Comparison of ENCODE assay signal across 22 cellular contexts in the genomic region with DNA sequence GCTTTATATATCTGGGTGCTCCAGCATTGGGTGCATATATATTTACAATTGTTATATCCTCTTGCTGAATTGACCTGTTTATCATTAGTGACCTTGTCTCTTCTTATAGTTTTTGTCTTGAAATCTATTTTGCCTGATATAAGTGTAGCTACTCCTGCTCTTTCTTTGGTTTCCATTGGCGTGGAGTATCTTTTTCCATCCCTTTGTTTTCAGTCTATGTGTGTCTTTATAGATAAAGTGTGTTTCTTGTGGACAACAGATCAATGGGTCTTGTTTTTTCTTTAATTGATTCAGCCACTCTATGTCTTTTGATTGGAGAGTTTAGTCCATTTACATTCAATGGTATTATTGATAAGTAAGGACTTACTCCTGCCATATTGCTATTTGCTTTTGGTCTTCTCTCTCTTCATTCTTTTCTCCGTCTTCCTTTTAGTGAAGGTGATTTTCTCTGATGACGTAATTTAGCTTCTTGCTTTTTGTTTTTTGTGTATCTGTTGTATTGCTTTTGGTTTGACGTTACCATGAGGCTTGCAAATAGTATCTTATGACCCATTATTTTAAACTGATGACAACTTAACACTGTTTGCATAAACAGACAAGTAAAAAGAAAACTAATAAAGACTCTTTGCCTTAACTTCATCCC.
DNase-seq lines count a peak whose midpoint lies in the region; ATAC-seq, FAIRE-seq and TF ChIP-seq lines count a peak whose summit lies in the region.
"Had no signal": no experiment of that assay in that cellular context is flagged by ENCODE, and none has a peak within 500 bp of the region (broad histone marks: within the 10 kb centered on the region; RNA-seq: fewer than 3 reads in every experiment).

No MANE protein-coding gene starts in this region.

- H3K36me3 ChIP-seq in HepG2 (replicated peaks in 1 of 2; ENCODE audit: control insufficient read depth in 1 of 2, insufficient read depth in 2 of 2, low read length in 2 of 2) (no peaks in the 10 kb centered on the region), right lobe of liver (no peaks in the 10 kb centered on the region), HCT116 (ENCODE audit: control insufficient read depth in 1 of 2, insufficient read depth in 2 of 2, low read length in 2 of 2) (no peaks in the 10 kb centered on the region), K562 (ENCODE audit: control insufficient read depth, insufficient read depth, low read length) (no peaks in the 10 kb centered on the region), PC-3 (ENCODE audit: low read depth, low read length) (no peaks in the 10 kb centered on the region)
- H3K36me3 ChIP-seq: BLaER1 treated with 17β-estradiol and CSF1 and Interleukin-3, amounts not matched to agents 10 nM and 100 nM had no signal

- H3K4me2 ChIP-seq in HepG2 (ENCODE audit: low read depth, low read length) (no peak overlapping the region), HCT116 (ENCODE audit: low read length) (no peak overlapping the region), K562 (ENCODE audit: insufficient read depth, low read length) (no peak overlapping the region), PC-3 (ENCODE audit: low read length) (no peak overlapping the region)
- H3K4me2 ChIP-seq: A549; BLaER1 treated with 17β-estradiol and CSF1 and Interleukin-3, amounts not matched to agents 10 nM and 100 nM had no signal

- H2AFZ ChIP-seq in HepG2 (ENCODE audit: low read length) (no peak overlapping the region), HCT116 (ENCODE audit: low read depth, low read length, poor library complexity, severe bottlenecking) (no peak overlapping the region), K562 (ENCODE audit: low read depth, low read length) (no peak overlapping the region), PC-3 (ENCODE audit: low read length) (no peak overlapping the region)

- intact Hi-C loops in HepG2 (cut with micrococcal nuclease; ENCODE audit: unreplicated experiment) = no loop called here
- intact Hi-C loops in right lobe of liver (cut with DNase I) = no loop called here
- intact Hi-C loops in HCT116 (cut with micrococcal nuclease) = no loop called here
- intact Hi-C loops in K562 (cut with micrococcal nuclease) = no loop called here
- intact Hi-C loops in PC-3 (cut with micrococcal nuclease) = no loop called here

- TF ChIP-seq RAD21 in HepG2 (CRISPR knock-in tag; IDR thresholded peaks at IDR 0.05) = no peak
- TF ChIP-seq RAD21 in HCT116 (IDR thresholded peaks at IDR 0.05; ENCODE audit: low read depth) = no peak
- TF ChIP-seq RAD21 in K562 (CRISPR knock-in tag; conservative IDR thresholded peaks at IDR 0.05 in 1 of 2, IDR thresholded peaks at IDR 0.05 in 1 of 2) = no peak

- TF ChIP-seq EP300 in HepG2 (IDR thresholded peaks at IDR 0.05; ENCODE audit: low read depth in 2 of 2, low read length in 2 of 2) (no peak), HepG2 (CRISPR knock-in tag; IDR thresholded peaks at IDR 0.05; ENCODE audit: borderline replicate concordance) (no peak), K562 (IDR thresholded peaks at IDR 0.05; ENCODE audit: low read length) (no peak)

- H4K20me1 ChIP-seq in HepG2 (ENCODE audit: insufficient read depth, low read length) = no peaks in the 10 kb centered on the region
- no peaks in the 10 kb centered on the region for H4K20me1 ChIP-seq in HCT116 (ENCODE audit: insufficient read depth)
- H4K20me1 ChIP-seq in K562 (replicated peaks; ENCODE audit: control insufficient read depth, insufficient read depth, low read length) = no peaks in the 10 kb centered on the region
- no peaks in the 10 kb centered on the region for H4K20me1 ChIP-seq in PC-3 (ENCODE audit: low read length)
- H4K20me1 ChIP-seq: BLaER1 treated with 17β-estradiol and CSF1 and Interleukin-3, amounts not matched to agents 10 nM and 100 nM had no signal

- DNase-seq in HepG2 (ENCODE audit: low spot score) (no peak), right lobe of liver (no peak), HCT116 (ENCODE audit: low read depth, low spot score) (no peak), K562 (ENCODE audit: extremely low read depth in 1 of 4, low spot score in 3 of 4) (no peak), GM10248 (ENCODE audit: extremely low spot score) (no peak), GM20000 (ENCODE audit: low spot score) (no peak), PC-3 (no peak)
- DNase-seq: AML-193; Caco-2; Calu3; CD4-positive, alpha-beta T cell; CD8-positive, alpha-beta T cell; DMS79 treated with DMSO at 0.1 percent for 48 hours; GF-D8 had no signal

- RAD21 ChIA-PET in HCT116 (lab: Charles Lee; ENCODE audit: low non-redundant PET in 1 of 2, low total read pairs in 2 of 2, uncharacterized antibody in 2 of 2, unreplicated experiment in 2 of 2) = no interaction called here

- WGBS in HepG2 (ENCODE audit: low lambda C conversion rate) = 4% methylated on average over 4 of the region's 4 CpGs
- 43% methylated on average over 4 of the region's 4 CpGs for WGBS in right lobe of liver (ENCODE audit: insufficient coverage, low coverage, low lambda C conversion rate, missing lambda C conversion rate)
- 2% methylated on average over 4 of the region's 4 CpGs for WGBS in K562 (ENCODE audit: insufficient coverage, low coverage, missing lambda C conversion rate)

- BruUV-seq in HepG2 (replicated peaks; lab: Mats Ljungman, UMichigan) (no TSS peak), HCT116 (replicated peaks; lab: Mats Ljungman, UMichigan) (no TSS peak), K562 (replicated peaks; lab: Mats Ljungman, UMichigan) (no TSS peak), PC-3 (replicated peaks; lab: Mats Ljungman, UMichigan) (no TSS peak)

- H3K9ac ChIP-seq in HepG2 (ENCODE audit: insufficient read depth, low read depth, low read length) (no peak overlapping the region), HCT116 (ENCODE audit: low read length) (no peak overlapping the region), K562 (ENCODE audit: insufficient read depth in 1 of 2, low read depth in 2 of 2, low read length in 2 of 2) (no peak overlapping the region), PC-3 (ENCODE audit: low read length) (no peak overlapping the region)
- H3K9ac ChIP-seq: BLaER1 treated with 17β-estradiol and CSF1 and Interleukin-3, amounts not matched to agents 10 nM and 100 nM had no signal

- H3K9me2 ChIP-seq in HCT116 (ENCODE audit: insufficient read depth) (no peaks in the 10 kb centered on the region), PC-3 (replicated peaks; ENCODE audit: low read length) (no peaks in the 10 kb centered on the region)

- H3K9me1 ChIP-seq in K562 (ENCODE audit: control insufficient read depth, insufficient read depth, low read length) = no peaks in the 10 kb centered on the region

- H3K9me3 ChIP-seq in HepG2 (ENCODE audit: low read length) (no peaks in the 10 kb centered on the region), right lobe of liver (no peaks in the 10 kb centered on the region), HCT116 (ENCODE audit: control insufficient read depth in 1 of 2, insufficient read depth in 1 of 2, low read depth in 1 of 2, low read length in 2 of 2) (no peaks in the 10 kb centered on the region), K562 (replicated peaks; ENCODE audit: control insufficient read depth, insufficient read depth, low read depth, low read length) (no peaks in the 10 kb centered on the region), PC-3 (ENCODE audit: low read length) (no peaks in the 10 kb centered on the region)
- H3K9me3 ChIP-seq: A549; BLaER1 treated with 17β-estradiol and CSF1 and Interleukin-3, amounts not matched to agents 10 nM and 100 nM; Caco-2 had no signal

- no peak for FAIRE-seq in HepG2 (lab: Jason Lieb, UNC)
- no peak for FAIRE-seq in K562 (lab: Jason Lieb, UNC)
- FAIRE-seq: A549, D721Med, G401.6, GM12891, GM18507 had no signal

- CTCF ChIA-PET in HepG2 (lab: Yijun Ruan, JAX; ENCODE audit: low intra/inter-chr PET ratio, low total read pairs) (no interaction called here), HCT116 (lab: Charles Lee) (no interaction called here), K562 (lab: Yijun Ruan, JAX; ENCODE audit: low intra/inter-chr PET ratio) (no interaction called here), GM10248 (lab: Yijun Ruan, JAX) (no interaction called here), PC-3 (lab: Charles Lee) (no interaction called here)

- ATAC-seq in HepG2 (no peak), right lobe of liver (no peak), HCT116 (no peak), K562 (no peak), PC-3 (no peak)
- ATAC-seq: A549; CD8-positive, alpha-beta T cell had no signal

- no peak overlapping the region for H3K27ac ChIP-seq in HepG2 (ENCODE audit: extremely low read length, insufficient read depth, low read length)
- H3K27ac ChIP-seq in right lobe of liver = no peak overlapping the region
- H3K27ac ChIP-seq in HCT116 (ENCODE audit: low read depth, low read length) = no peak overlapping the region
- H3K27ac ChIP-seq in K562 (ENCODE audit: extremely low read depth, low read depth, low read length) = no peak overlapping the region
- H3K27ac ChIP-seq in PC-3 (ENCODE audit: low read length) = no peak overlapping the region
- H3K27ac ChIP-seq: 22Rv1; A549; BLaER1 treated with 17β-estradiol and CSF1 and Interleukin-3, amounts not matched to agents 10 nM and 100 nM; C4-2B had no signal

- no peaks in the 10 kb centered on the region for H3K4me1 ChIP-seq in HepG2 (ENCODE audit: insufficient read depth, low read length)
- no peaks in the 10 kb centered on the region for H3K4me1 ChIP-seq in right lobe of liver
- no peaks in the 10 kb centered on the region for H3K4me1 ChIP-seq in HCT116 (ENCODE audit: control insufficient read depth in 1 of 2, insufficient read depth in 2 of 2, low read length in 2 of 2)
- H3K4me1 ChIP-seq in K562 (replicated peaks in 1 of 2; ENCODE audit: control insufficient read depth in 2 of 2, insufficient read depth in 2 of 2, low read length in 2 of 2) = no peaks in the 10 kb centered on the region
- no peaks in the 10 kb centered on the region for H3K4me1 ChIP-seq in PC-3 (ENCODE audit: insufficient read depth, low read length)
- H3K4me1 ChIP-seq: A549; BLaER1 treated with 17β-estradiol and CSF1 and Interleukin-3, amounts not matched to agents 10 nM and 100 nM; Caco-2 had no signal

- H3K4me3 ChIP-seq in HepG2 (replicated peaks in 1 of 3; ENCODE audit: insufficient read depth in 1 of 3, low read depth in 2 of 3, low read length in 3 of 3) = no peak overlapping the region
- no peak overlapping the region for H3K4me3 ChIP-seq in right lobe of liver
- H3K4me3 ChIP-seq in HCT116 (replicated peaks in 1 of 2; ENCODE audit: low read depth in 1 of 2, low read length in 2 of 2) = no peak overlapping the region
- H3K4me3 ChIP-seq in K562 = no peak overlapping the region
- no peak overlapping the region for H3K4me3 ChIP-seq in PC-3 (ENCODE audit: low read length)
- H3K4me3 ChIP-seq: A549; BLaER1 treated with 17β-estradiol and CSF1 and Interleukin-3, amounts not matched to agents 10 nM and 100 nM had no signal

- POLR2A ChIA-PET in HepG2 (lab: Yijun Ruan, JAX) (no interaction called here), HCT116 (lab: Charles Lee) (no interaction called here), K562 (lab: Yijun Ruan, JAX) (interaction anchor here (0.6 kb wide), 1 partner anchor 58 kb away, joined by 3 read pairs; no protein-coding TSS in a partner anchor), GM10248 (lab: Yijun Ruan, JAX) (no interaction called here), PC-3 (lab: Charles Lee; ENCODE audit: unreplicated experiment) (no interaction called here)

- TF ChIP-seq POLR2A in HepG2 (IDR thresholded peaks at IDR 0.05; ENCODE audit: insufficient read depth in 1 of 2, low read depth in 2 of 2, low read length in 2 of 2) (no peak), right lobe of liver (IDR thresholded peaks at IDR 0.05) (no peak), HCT116 (IDR thresholded peaks at IDR 0.05; ENCODE audit: borderline replicate concordance, extremely low read depth, insufficient read depth, insufficient read length) (no peak), K562 (conservative IDR thresholded peaks at IDR 0.05) (no peak)

- peaks cover 3 to 22% of the 10 kb centered on the region in 2 experiments; a peak in 4 of 5 replicates for H3K27me3 ChIP-seq in HepG2 (ENCODE audit: control insufficient read depth in 1 of 2, insufficient read depth in 2 of 2, low read length in 2 of 2)
- H3K27me3 ChIP-seq in right lobe of liver = no peaks in the 10 kb centered on the region
- H3K27me3 ChIP-seq in HCT116 (ENCODE audit: insufficient read depth, low read length) = peaks cover 83% of the 10 kb centered on the region
- peaks cover 0 to 8% of the 10 kb centered on the region in 2 experiments; a peak in 2 of 5 replicates for H3K27me3 ChIP-seq in K562 (ENCODE audit: control insufficient read depth in 2 of 2, insufficient read depth in 2 of 2, low read length in 2 of 2)
- peaks cover 22% of the 10 kb centered on the region for H3K27me3 ChIP-seq in PC-3 (ENCODE audit: low read length)
- H3K27me3 ChIP-seq: BLaER1 treated with 17β-estradiol and CSF1 and Interleukin-3, amounts not matched to agents 10 nM and 100 nM had no signal

- no peaks in the 10 kb centered on the region for H3F3A ChIP-seq in PC-3 (ENCODE audit: low read length, unreplicated experiment)

- in situ Hi-C loops in HepG2 (cut with HindIII; ENCODE audit: extremely low pct_ligation_motif_present, low pct_unique_long_range_greater_than_20kb) = no loop called here
- in situ Hi-C loops in K562 (cut with MboI) = no loop called here

- H3K79me2 ChIP-seq in HepG2 (ENCODE audit: insufficient read depth, low read length) (no peaks in the 10 kb centered on the region), HCT116 (ENCODE audit: insufficient read depth, low read length) (no peaks in the 10 kb centered on the region), K562 (ENCODE audit: control insufficient read depth, insufficient read depth, low read length) (no peaks in the 10 kb centered on the region), PC-3 (ENCODE audit: low read length) (no peaks in the 10 kb centered on the region)

- TF ChIP-seq CTCF in HepG2 (CRISPR knock-in tag; IDR thresholded peaks at IDR 0.05) (no peak), right lobe of liver (IDR thresholded peaks at IDR 0.05) (no peak), HCT116 (IDR thresholded peaks at IDR 0.05 in 2 of 3, conservative IDR thresholded peaks at IDR 0.05 in 1 of 3; ENCODE audit: borderline replicate concordance in 1 of 3, insufficient read depth in 1 of 3, low read depth in 2 of 3, low read length in 2 of 3) (no peak), K562 (IDR thresholded peaks at IDR 0.05 in 2 of 3, conservative IDR thresholded peaks at IDR 0.05 in 1 of 3; ENCODE audit: insufficient read depth in 2 of 3, low read depth in 1 of 3, low read length in 3 of 3) (no peak), GM10248 (IDR thresholded peaks at IDR 0.05; ENCODE audit: control extremely low read depth, extremely low read depth, low read depth, missing control alignments) (no peak), GM20000 (IDR thresholded peaks at IDR 0.05; ENCODE audit: extremely low read depth, missing control alignments) (no peak), PC-3 (conservative IDR thresholded peaks at IDR 0.05; ENCODE audit: low read depth, low read length) (no peak)
